In the genomic region with DNA sequence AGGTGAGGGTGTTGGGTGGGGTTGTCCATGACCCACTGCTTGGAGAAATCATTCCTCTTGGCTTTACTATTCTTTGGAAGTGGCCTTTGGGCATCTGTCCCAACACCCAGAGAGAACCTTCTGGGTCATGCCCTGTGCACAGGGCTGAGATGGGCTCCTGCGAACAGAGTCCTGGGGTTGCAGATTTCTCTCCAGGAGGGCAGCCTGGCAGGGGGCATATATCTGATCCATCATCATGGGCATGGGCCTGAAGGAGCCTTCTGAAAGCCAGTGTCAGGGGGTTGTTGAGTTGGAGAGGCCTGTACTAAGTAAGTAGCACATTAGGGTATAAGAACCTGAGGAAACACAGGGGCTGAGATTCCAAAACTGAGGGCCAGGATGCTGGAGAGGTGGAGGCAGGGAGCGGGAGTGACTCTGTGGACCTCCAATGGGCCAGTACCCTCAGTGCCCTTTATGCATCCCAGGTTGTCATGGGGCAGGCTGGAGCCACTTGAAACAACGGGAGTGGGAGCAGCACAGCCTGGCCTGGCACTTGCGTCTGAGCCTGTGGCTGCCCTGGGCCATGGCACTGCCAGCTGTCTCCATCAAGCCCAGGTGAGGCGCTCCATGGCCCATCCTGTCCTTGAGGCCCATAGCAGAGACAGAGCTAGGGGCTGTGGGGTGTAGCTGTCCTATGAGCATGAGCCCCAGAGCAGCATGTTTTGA, we compare ENCODE assay signal across 20 cellular contexts.
"Had no signal": no experiment of that assay in that cellular context is flagged by ENCODE, and none has a peak within 500 bp of the region (broad histone marks: within the 10 kb centered on the region; RNA-seq: fewer than 3 reads in every experiment).

No MANE protein-coding gene starts in this region.

- H3K27me3 Mint-ChIP-seq: activated CD4-positive, alpha-beta T cell treated with anti-CD3 and anti-CD28 coated beads, Interleukin-2, amount 10 ng/mL, durations not matched to agents 24 days and 14 days; activated CD8-positive, alpha-beta T cell treated with anti-CD3 and anti-CD28 coated beads for 36 hours; central memory CD8-positive, alpha-beta T cell; T-cell had no signal

- FAIRE-seq: urothelium cell line had no signal

- H3K27ac ChIP-seq: brain microvascular endothelial cell, coronary artery, gastrocnemius medialis, left ventricle myocardium inferior, prostate gland, right atrium auricular region had no signal

- H3K9me3 ChIP-seq: gastrocnemius medialis, left ventricle myocardium inferior, mucosa of descending colon, prostate gland, right atrium auricular region had no signal

- H3K4me3 ChIP-seq: coronary artery, gastrocnemius medialis, left ventricle myocardium inferior, mucosa of descending colon, prostate gland, right atrium auricular region had no signal

- H3K4me3 Mint-ChIP-seq: activated CD4-positive, alpha-beta T cell treated with anti-CD3 and anti-CD28 coated beads, Interleukin-2, amount 10 ng/mL, durations not matched to agents 24 days and 14 days; activated CD8-positive, alpha-beta T cell treated with anti-CD3 and anti-CD28 coated beads for 36 hours; central memory CD8-positive, alpha-beta T cell; memory B cell; naive B cell; neural crest cell; stimulated activated naive B cell treated with anti-CD40 and anti-IgM and Interleukin-4, amounts not matched to agents 10 μg/mL and 1 μg/mL and 100 μg/mL, for 72 hours; T-cell had no signal

- H3K36me3 Mint-ChIP-seq: memory B cell; naive B cell; stimulated activated naive B cell treated with anti-CD40 and anti-IgM and Interleukin-4, amounts not matched to agents 10 μg/mL and 1 μg/mL and 100 μg/mL, for 72 hours; T-cell had no signal

- H3K27me3 ChIP-seq: brain microvascular endothelial cell, gastrocnemius medialis, right atrium auricular region had no signal

- H3K4me1 ChIP-seq: gastrocnemius medialis, left ventricle myocardium inferior, prostate gland, right atrium auricular region had no signal

- H3K36me3 ChIP-seq: brain microvascular endothelial cell, gastrocnemius medialis, left ventricle myocardium inferior, prostate gland, right atrium auricular region had no signal

- H3K4me1 Mint-ChIP-seq: activated CD4-positive, alpha-beta T cell treated with anti-CD3 and anti-CD28 coated beads, Interleukin-2, amount 10 ng/mL, durations not matched to agents 24 days and 14 days; central memory CD8-positive, alpha-beta T cell; memory B cell; naive B cell; T-cell had no signal

- H3K9me3 Mint-ChIP-seq: activated CD4-positive, alpha-beta T cell treated with anti-CD3 and anti-CD28 coated beads, Interleukin-2, amount 10 ng/mL, durations not matched to agents 24 days and 14 days; activated CD8-positive, alpha-beta T cell treated with anti-CD3 and anti-CD28 coated beads for 36 hours; central memory CD8-positive, alpha-beta T cell; memory B cell; naive B cell; neural crest cell; stimulated activated naive B cell treated with anti-CD40 and anti-IgM and Interleukin-4, amounts not matched to agents 10 μg/mL and 1 μg/mL and 100 μg/mL, for 72 hours; T-cell had no signal

- ATAC-seq: activated CD8-positive, alpha-beta T cell treated with anti-CD3 and anti-CD28 coated beads for 36 hours; esophagus mucosa; gastrocnemius medialis; SK-N-SH treated with all-trans-retinoic acid at 6 μM for 48 hours; stimulated activated naive B cell treated with anti-CD40 and anti-IgM and Interleukin-4, amounts not matched to agents 10 μg/mL and 1 μg/mL and 100 μg/mL, for 72 hours had no signal

- DNase-seq: activated CD4-positive, alpha-beta T cell treated with anti-CD3 and anti-CD28 coated beads, Interleukin-2, amount 10 ng/mL, durations not matched to agents 24 days and 14 days; activated CD8-positive, alpha-beta T cell treated with anti-CD3 and anti-CD28 coated beads for 36 hours; activated gamma-delta T cell; activated T-cell treated with anti-CD3 and anti-CD28 coated beads, Interleukin-2, amount 50 U/mL, for 48 hours; brain microvascular endothelial cell; gastrocnemius medialis; left ventricle myocardium inferior; naive B cell; stimulated activated naive B cell treated with anti-CD40 and anti-IgM and Interleukin-4, amounts not matched to agents 10 μg/mL and 1 μg/mL and 100 μg/mL, for 72 hours; T-cell had no signal

- H3K27ac Mint-ChIP-seq: activated CD4-positive, alpha-beta T cell treated with anti-CD3 and anti-CD28 coated beads, Interleukin-2, amount 10 ng/mL, durations not matched to agents 24 days and 14 days; activated CD8-positive, alpha-beta T cell treated with anti-CD3 and anti-CD28 coated beads for 36 hours; memory B cell; naive B cell; stimulated activated naive B cell treated with anti-CD40 and anti-IgM and Interleukin-4, amounts not matched to agents 10 μg/mL and 1 μg/mL and 100 μg/mL, for 72 hours; T-cell had no signal
